Comparison of ENCODE assay signal across 25 cellular contexts in the genomic region with DNA sequence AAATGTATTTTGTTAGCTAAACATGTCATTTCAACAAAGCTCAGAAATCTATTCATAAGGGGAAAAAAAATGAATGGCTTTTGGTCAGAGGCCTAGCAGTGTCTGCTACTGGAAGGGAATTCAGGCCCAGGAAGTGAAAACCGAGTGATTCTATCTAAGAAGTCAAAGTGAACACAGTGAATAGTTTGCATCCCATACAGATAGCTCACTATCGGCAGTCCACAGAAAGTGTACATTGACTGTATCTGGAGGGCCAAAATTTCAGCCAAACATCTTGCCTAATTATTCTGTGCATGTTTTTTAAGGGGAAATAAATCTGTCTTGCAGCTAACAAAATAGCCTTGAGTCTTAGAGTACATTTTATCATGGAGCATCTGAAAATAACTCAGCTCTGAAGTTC.
DNase-seq lines count a peak whose midpoint lies in the region; TF ChIP-seq lines count a peak whose summit lies in the region.
"Had no signal": no experiment of that assay in that cellular context is flagged by ENCODE, and none has a peak within 500 bp of the region (broad histone marks: within the 10 kb centered on the region; RNA-seq: fewer than 3 reads in every experiment).

No MANE protein-coding gene starts in this region.

- DNase-seq in activated naive CD4-positive, alpha-beta T cell treated with anti-CD3 and anti-CD28 coated beads, Interleukin-2, amount 10 ng/mL, durations not matched to agents 7 days and 5 days: no peak
- DNase-seq in adrenal gland (no peak), foreskin melanocyte (peak; percentile 19), RWPE1 (ENCODE audit: low spot score) (no peak), GM20000 (ENCODE audit: low spot score) (no peak), DMS153 (lab: John Stamatoyannopoulos, UW) (no peak)
- no peak for DNase-seq in stimulated activated CD4-positive, alpha-beta T cell treated with anti-CD3 and anti-CD28 coated beads, Interleukin-4, amount 100 ng/mL, for 24 hours
- DNase-seq: Calu3; CD8-positive, alpha-beta T cell; DND-41; NCI-H1048; NCI-H1417; NCI-H1694; NCI-H2029 treated with DMSO at 0.1 percent for 48 hours; NCI-H446 treated with DMSO at 0.1 percent for 48 hours; NCI-H526; NCI-H82; NK-92 treated with Interleukin-12 subunit alpha and Interleukin-12 subunit beta, amount 100 ng/mL, for 24 hours; PC-3; Right ventricle myocardium superior had no signal

- no peak overlapping the region for H3K4me3 ChIP-seq in adrenal gland

- peak overlapping the region; percentile 46 for H3K27ac Mint-ChIP-seq in activated naive CD4-positive, alpha-beta T cell treated with anti-CD3 and anti-CD28 coated beads, Interleukin-2, amount 50 U/mL, for 24 hours
- no peak overlapping the region for H3K27ac Mint-ChIP-seq in activated naive CD4-positive, alpha-beta T cell treated with anti-CD3 and anti-CD28 coated beads, Interleukin-2, amount 10 ng/mL, durations not matched to agents 7 days and 5 days
- H3K27ac Mint-ChIP-seq: B cell; CD8-positive, alpha-beta T cell; IgD-negative memory B cell had no signal

- intact Hi-C loops in adrenal gland (cut with DNase I): loop anchor here in 1 of 2 donors (10.0 kb wide), 1 partner anchor 366 kb away; no protein-coding TSS in a partner anchor

- H3K27me3 Mint-ChIP-seq in activated naive CD4-positive, alpha-beta T cell treated with anti-CD3 and anti-CD28 coated beads, Interleukin-2, amount 50 U/mL, for 24 hours: no peaks in the 10 kb centered on the region
- H3K27me3 Mint-ChIP-seq in activated naive CD4-positive, alpha-beta T cell treated with anti-CD3 and anti-CD28 coated beads, Interleukin-2, amount 10 ng/mL, durations not matched to agents 7 days and 5 days: no peaks in the 10 kb centered on the region
- H3K27me3 Mint-ChIP-seq: B cell, IgD-negative memory B cell had no signal

- no peak for TF ChIP-seq CTCF in adrenal gland (IDR thresholded peaks at IDR 0.05)
- TF ChIP-seq CTCF in RWPE1 (conservative IDR thresholded peaks at IDR 0.05; ENCODE audit: low read depth): no peak
- no peak for TF ChIP-seq CTCF in GM20000 (IDR thresholded peaks at IDR 0.05; ENCODE audit: extremely low read depth, missing control alignments)

- TF ChIP-seq POLR2A in adrenal gland (IDR thresholded peaks at IDR 0.05): no peak

- 42 to 69% (median 65%) methylated on average over 2 of the region's 2 CpGs for WGBS in adrenal gland, 4 donors

- no peaks in the 10 kb centered on the region for H3K9me3 Mint-ChIP-seq in activated naive CD4-positive, alpha-beta T cell treated with anti-CD3 and anti-CD28 coated beads, Interleukin-2, amount 50 U/mL, for 24 hours
- no peaks in the 10 kb centered on the region for H3K9me3 Mint-ChIP-seq in activated naive CD4-positive, alpha-beta T cell treated with anti-CD3 and anti-CD28 coated beads, Interleukin-2, amount 10 ng/mL, durations not matched to agents 7 days and 5 days
- H3K9me3 Mint-ChIP-seq: CD8-positive, alpha-beta T cell; IgD-negative memory B cell had no signal

- peaks cover 0 to 22% of the 10 kb centered on the region in 2 donors for H3K4me1 ChIP-seq in adrenal gland (replicated peaks in 1 of 2)

- no peaks in the 10 kb centered on the region for H3K9me3 ChIP-seq in adrenal gland (replicated peaks in 1 of 3)

- no peaks in the 10 kb centered on the region for H3K36me3 ChIP-seq in adrenal gland (replicated peaks in 1 of 2)

- POLR2A ChIA-PET in RWPE1 (lab: Yijun Ruan, JAX; ENCODE audit: low non-redundant PET): no interaction called here

- no peaks in the 10 kb centered on the region for H3K27me3 ChIP-seq in adrenal gland

- peak overlapping the region in 3 of 5 donors; percentile 2 to 52 (median 32) for H3K27ac ChIP-seq in adrenal gland
- H3K27ac ChIP-seq in RWPE1: no peak overlapping the region
- H3K27ac ChIP-seq: 22Rv1, C4-2B had no signal

- peaks cover 64% of the 10 kb centered on the region for H3K4me1 Mint-ChIP-seq in activated naive CD4-positive, alpha-beta T cell treated with anti-CD3 and anti-CD28 coated beads, Interleukin-2, amount 50 U/mL, for 24 hours
- peaks cover 17% of the 10 kb centered on the region for H3K4me1 Mint-ChIP-seq in activated naive CD4-positive, alpha-beta T cell treated with anti-CD3 and anti-CD28 coated beads, Interleukin-2, amount 10 ng/mL, durations not matched to agents 7 days and 5 days
- H3K4me1 Mint-ChIP-seq: B cell, IgD-negative memory B cell had no signal

- CTCF ChIA-PET in activated naive CD4-positive, alpha-beta T cell treated with anti-CD3 and anti-CD28 coated beads, Interleukin-2, amount 10 ng/mL, durations not matched to agents 7 days and 5 days (lab: Charles Lee): interaction anchor here (0.6 kb wide), 2 partner anchors 10 to 98 kb away, joined by 3 read pairs; no protein-coding TSS in a partner anchor
- CTCF ChIA-PET in RWPE1 (lab: Yijun Ruan, JAX): no interaction called here

- H3K4me3 Mint-ChIP-seq in activated naive CD4-positive, alpha-beta T cell treated with anti-CD3 and anti-CD28 coated beads, Interleukin-2, amount 50 U/mL, for 24 hours: no peak overlapping the region
- H3K4me3 Mint-ChIP-seq in activated naive CD4-positive, alpha-beta T cell treated with anti-CD3 and anti-CD28 coated beads, Interleukin-2, amount 10 ng/mL, durations not matched to agents 7 days and 5 days: no peak overlapping the region
- H3K4me3 Mint-ChIP-seq: B cell; CD8-positive, alpha-beta T cell had no signal

- peaks cover 1% of the 10 kb centered on the region for H3K36me3 Mint-ChIP-seq in activated naive CD4-positive, alpha-beta T cell treated with anti-CD3 and anti-CD28 coated beads, Interleukin-2, amount 50 U/mL, for 24 hours
- peaks cover 14% of the 10 kb centered on the region for H3K36me3 Mint-ChIP-seq in activated naive CD4-positive, alpha-beta T cell treated with anti-CD3 and anti-CD28 coated beads, Interleukin-2, amount 10 ng/mL, durations not matched to agents 7 days and 5 days
- H3K36me3 Mint-ChIP-seq: CD8-positive, alpha-beta T cell; IgD-negative memory B cell had no signal
